In the genomic region with DNA sequence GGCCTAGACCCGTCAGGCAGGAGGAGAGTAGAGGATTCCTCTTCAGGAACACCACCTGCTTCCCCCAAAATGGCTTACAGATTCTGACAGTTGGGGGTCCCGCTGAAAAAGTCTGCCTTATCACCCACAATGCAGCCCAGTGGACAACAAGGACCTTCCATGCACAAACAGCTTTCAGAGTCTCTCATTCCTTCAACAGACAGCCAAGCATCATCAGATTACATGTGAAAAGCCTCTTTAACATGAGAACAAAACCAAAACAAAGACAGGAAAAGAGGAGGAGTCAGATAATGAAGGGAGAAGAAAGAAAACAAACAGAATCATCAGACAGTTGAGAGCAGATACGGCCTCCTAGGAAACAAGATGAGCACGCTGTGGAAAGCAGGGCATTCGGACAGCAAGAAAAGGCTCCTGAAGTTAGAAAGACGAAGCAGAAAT, we compare ENCODE assay signal across 11 cellular contexts. TPM values are rescaled to one million over a fixed set of nuclear protein-coding genes. Genes with fewer than 3 reads are reported as not detected.
DNase-seq lines count a peak whose midpoint lies in the region; ATAC-seq and TF ChIP-seq lines count a peak whose summit lies in the region.
"Had no signal": no experiment of that assay in that cellular context is flagged by ENCODE, and none has a peak within 500 bp of the region (broad histone marks: within the 10 kb centered on the region; RNA-seq: fewer than 3 reads in every experiment).

No MANE protein-coding gene starts in this region.

- H3K9me3 Mint-ChIP-seq in stimulated activated naive CD8-positive, alpha-beta T cell treated with anti-CD3 and anti-CD28 coated beads, Interleukin-15, Interleukin-2, amounts not matched to agents 100 ng/mL and 50 ng/mL, for 24 hours: no peaks in the 10 kb centered on the region

- no peak for TF ChIP-seq CTCF in GM20000 (IDR thresholded peaks at IDR 0.05; ENCODE audit: extremely low read depth, missing control alignments)

- H3K36me3 Mint-ChIP-seq in stimulated activated naive CD8-positive, alpha-beta T cell treated with anti-CD3 and anti-CD28 coated beads, Interleukin-15, Interleukin-2, amounts not matched to agents 100 ng/mL and 50 ng/mL, for 24 hours (ENCODE audit: low read depth): peaks cover 44% of the 10 kb centered on the region

- no peak overlapping the region for H3K4me3 ChIP-seq in ectodermal cell (ENCODE audit: insufficient read depth, low read depth, low read length)
- peak overlapping the region in 1 of 2 donors; percentile 9 for H3K4me3 ChIP-seq in muscle layer of duodenum (ENCODE audit: low read depth in 1 of 2, low read length in 2 of 2)

- H3K9me3 ChIP-seq in ectodermal cell (ENCODE audit: control insufficient read depth, low read length) (no peaks in the 10 kb centered on the region), muscle layer of duodenum (ENCODE audit: control insufficient read depth in 1 of 2, low read length in 2 of 2) (no peaks in the 10 kb centered on the region)

- H3K4me3 Mint-ChIP-seq in stimulated activated naive CD8-positive, alpha-beta T cell treated with anti-CD3 and anti-CD28 coated beads, Interleukin-15, Interleukin-2, amounts not matched to agents 100 ng/mL and 50 ng/mL, for 24 hours: no peak overlapping the region
- H3K4me3 Mint-ChIP-seq: T-helper 17 cell had no signal

- peaks cover 52% of the 10 kb centered on the region for H3K4me1 ChIP-seq in ectodermal cell (ENCODE audit: control insufficient read depth, insufficient read depth, low read length)
- peaks cover 51 to 54% of the 10 kb centered on the region in 2 donors for H3K4me1 ChIP-seq in muscle layer of duodenum (ENCODE audit: control insufficient read depth in 1 of 2, insufficient read depth in 2 of 2, low read length in 2 of 2)

- no peaks in the 10 kb centered on the region for H3K27me3 ChIP-seq in ectodermal cell (ENCODE audit: control insufficient read depth, insufficient read depth, low read length, poor library complexity, severe bottlenecking)
- no peaks in the 10 kb centered on the region for H3K27me3 ChIP-seq in muscle layer of duodenum (ENCODE audit: low read depth, low read length)

- H3K27me3 Mint-ChIP-seq in stimulated activated naive CD8-positive, alpha-beta T cell treated with anti-CD3 and anti-CD28 coated beads, Interleukin-15, Interleukin-2, amounts not matched to agents 100 ng/mL and 50 ng/mL, for 24 hours: no peaks in the 10 kb centered on the region
- H3K27me3 Mint-ChIP-seq: T-helper 17 cell had no signal

- no peak for DNase-seq in stimulated activated naive CD8-positive, alpha-beta T cell treated with anti-CD3 and anti-CD28 coated beads, Interleukin-15, Interleukin-2, amounts not matched to agents 100 U/mL and 50 U/mL, for 24 hours
- DNase-seq in GM20000 (ENCODE audit: low spot score): no peak
- no peak for DNase-seq in ecto neural progenitor cell (ENCODE audit: low spot score)
- DNase-seq in NCI-H345 treated with DMSO at 0.1 percent for 48 hours (lab: John Stamatoyannopoulos, UW; ENCODE audit: unreplicated experiment): no peak
- DNase-seq: DND-41, Kasumi-1, T-helper 17 cell had no signal

- WGBS in ectodermal cell, 2 experiments: 2 to 6% methylated on average over 6 of the region's 6 CpGs

- ATAC-seq in stimulated activated naive CD8-positive, alpha-beta T cell treated with anti-CD3 and anti-CD28 coated beads, Interleukin-15, Interleukin-2, amounts not matched to agents 100 U/mL and 50 U/mL, for 24 hours: no peak
- ATAC-seq in GM19035 (IDR thresholded peaks at IDR 0.05; ENCODE audit: unreplicated experiment): no peak
- ATAC-seq: T-helper 17 cell had no signal

- H3K4me1 Mint-ChIP-seq in stimulated activated naive CD8-positive, alpha-beta T cell treated with anti-CD3 and anti-CD28 coated beads, Interleukin-15, Interleukin-2, amounts not matched to agents 100 ng/mL and 50 ng/mL, for 24 hours (ENCODE audit: low read depth): peaks cover 43% of the 10 kb centered on the region

- H3K27ac Mint-ChIP-seq in stimulated activated naive CD8-positive, alpha-beta T cell treated with anti-CD3 and anti-CD28 coated beads, Interleukin-15, Interleukin-2, amounts not matched to agents 100 ng/mL and 50 ng/mL, for 24 hours: peak overlapping the region; percentile 73
- H3K27ac Mint-ChIP-seq: T-helper 17 cell had no signal

- H3K36me3 ChIP-seq in ectodermal cell (ENCODE audit: control insufficient read depth, insufficient read depth, low read length) (peaks cover 21% of the 10 kb centered on the region), muscle layer of duodenum (ENCODE audit: control insufficient read depth in 1 of 2, insufficient read depth in 2 of 2, low read length in 2 of 2) (peaks cover 57 to 62% of the 10 kb centered on the region in 2 donors)

- H3K27ac ChIP-seq in ectodermal cell (ENCODE audit: insufficient read depth, low read depth, low read length, poor library complexity, severe bottlenecking) (peak overlapping the region; percentile 71), muscle layer of duodenum (ENCODE audit: low read length) (peak overlapping the region; percentile 96)

RNA-seq across cellular contexts. Expression of gene KCTD10, which starts 18.3 kb away (rescaled TPM):
- polyA plus RNA-seq in ectodermal cell (2013, experiment 1 of 4): 33.2 TPM
- 39.9 TPM for polyA plus RNA-seq in ectodermal cell (2013, experiment 2 of 4)
- 33.4 TPM for polyA plus RNA-seq in ectodermal cell (2013, experiment 3 of 4)
- polyA plus RNA-seq in ectodermal cell (2013, experiment 4 of 4): 28.9 TPM

RNA-seq across cellular contexts. Expression of gene UBE3B, which starts 18.6 kb away (rescaled TPM):
- polyA plus RNA-seq in ectodermal cell (2013, experiment 1 of 4): 30.4 TPM
- polyA plus RNA-seq in ectodermal cell (2013, experiment 2 of 4): 39.2 TPM
- polyA plus RNA-seq in ectodermal cell (2013, experiment 3 of 4): 22.8 TPM
- polyA plus RNA-seq in ectodermal cell (2013, experiment 4 of 4): 28.8 TPM
